Comparison of ENCODE assay signal across 11 cellular contexts in the genomic region with DNA sequence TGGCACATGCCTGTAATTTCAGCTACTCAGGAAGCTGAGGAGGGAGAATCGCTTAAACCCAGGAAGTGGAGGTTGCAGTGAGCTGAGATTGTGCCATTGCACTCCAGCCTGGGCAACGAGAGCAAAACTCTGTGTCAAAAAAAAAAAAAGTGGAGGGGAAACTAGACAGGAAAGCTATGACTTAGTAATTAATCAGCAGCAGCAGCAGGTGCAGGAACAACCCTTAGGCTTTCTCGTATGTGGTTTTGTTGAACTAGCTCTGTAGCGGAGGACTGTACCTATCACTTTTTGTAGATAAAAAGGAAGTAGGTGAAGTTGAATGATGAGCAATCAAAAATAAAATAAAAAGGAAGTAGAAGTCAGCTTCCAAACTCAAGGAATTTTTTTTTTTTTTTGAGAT.
DNase-seq lines count a peak whose midpoint lies in the region; ATAC-seq and TF ChIP-seq lines count a peak whose summit lies in the region.
"Had no signal": no experiment of that assay in that cellular context is flagged by ENCODE, and none has a peak within 500 bp of the region (broad histone marks: within the 10 kb centered on the region; RNA-seq: fewer than 3 reads in every experiment).

No MANE protein-coding gene starts in this region.

- H3K27me3 ChIP-seq in CD4-positive, alpha-beta memory T cell (ENCODE audit: insufficient read depth, low read length) = no peaks in the 10 kb centered on the region
- H3K27me3 ChIP-seq in effector memory CD4-positive, alpha-beta T cell (replicated peaks; ENCODE audit: control insufficient read depth, insufficient read depth, low read length, poor library complexity, severe bottlenecking) = no peaks in the 10 kb centered on the region
- no peaks in the 10 kb centered on the region for H3K27me3 ChIP-seq in Peyer's patch

- no peak for TF ChIP-seq CTCF in RWPE1 (conservative IDR thresholded peaks at IDR 0.05; ENCODE audit: low read depth)
- no peak for TF ChIP-seq CTCF in Peyer's patch (IDR thresholded peaks at IDR 0.05)

- peaks cover 9% of the 10 kb centered on the region for H3K4me1 ChIP-seq in CD4-positive, alpha-beta memory T cell (ENCODE audit: insufficient read depth, low read length)
- H3K4me1 ChIP-seq in effector memory CD4-positive, alpha-beta T cell (ENCODE audit: control insufficient read depth, insufficient read depth, low read length, poor library complexity, severe bottlenecking) = peaks cover 7% of the 10 kb centered on the region
- no peaks in the 10 kb centered on the region for H3K4me1 ChIP-seq in Peyer's patch

- H3K9me3 ChIP-seq in CD4-positive, alpha-beta memory T cell (ENCODE audit: control insufficient read depth in 1 of 2, low read length in 2 of 2) = no peaks in the 10 kb centered on the region
- H3K9me3 ChIP-seq in effector memory CD4-positive, alpha-beta T cell (ENCODE audit: control insufficient read depth, low read length) = no peaks in the 10 kb centered on the region
- no peaks in the 10 kb centered on the region for H3K9me3 ChIP-seq in Peyer's patch

- peak overlapping the region in 5 of 7 donors; percentile 25 to 85 (median 60) for H3K27ac Mint-ChIP-seq in CD4-positive, alpha-beta memory T cell

- H3K4me3 Mint-ChIP-seq in CD4-positive, alpha-beta memory T cell = peak overlapping the region; percentile 40 to 87 (median 78)

- no peak for TF ChIP-seq POLR2A in Peyer's patch (IDR thresholded peaks at IDR 0.05)

- H3K27me3 Mint-ChIP-seq in CD4-positive, alpha-beta memory T cell = no peaks in the 10 kb centered on the region

- peaks cover 5 to 15% (median 7%) of the 10 kb centered on the region in 4 donors for H3K4me1 Mint-ChIP-seq in CD4-positive, alpha-beta memory T cell

- ATAC-seq in HG02798 (IDR thresholded peaks at IDR 0.05; ENCODE audit: poor library complexity, unreplicated experiment) (peak; percentile 52), GM18873 (IDR thresholded peaks at IDR 0.05; ENCODE audit: low FRiP score, unreplicated experiment) (no peak)
- ATAC-seq: SK-N-SH treated with all-trans-retinoic acid at 6 μM for 48 hours had no signal

- H3K27ac ChIP-seq in CD4-positive, alpha-beta memory T cell (ENCODE audit: low read depth, low read length) = no peak overlapping the region
- H3K27ac ChIP-seq in RWPE1 = no peak overlapping the region
- H3K27ac ChIP-seq in effector memory CD4-positive, alpha-beta T cell (ENCODE audit: insufficient read depth, low read length, poor library complexity, severe bottlenecking) = no peak overlapping the region
- H3K27ac ChIP-seq in Peyer's patch = no peak overlapping the region

- POLR2A ChIA-PET in CD4-positive, alpha-beta memory T cell (lab: Charles Lee; ENCODE audit: partially characterized antibody) = interaction anchor here (1.4 kb wide), 1 partner anchor 49 kb away, joined by 5 read pairs; no protein-coding TSS in a partner anchor
- POLR2A ChIA-PET in RWPE1 (lab: Yijun Ruan, JAX; ENCODE audit: low non-redundant PET) = no interaction called here

- H3K9me3 Mint-ChIP-seq in CD4-positive, alpha-beta memory T cell = peaks cover 0 to 2% (median 0%) of the 10 kb centered on the region in 8 donors

- H3K36me3 Mint-ChIP-seq in CD4-positive, alpha-beta memory T cell = no peaks in the 10 kb centered on the region

- no peak overlapping the region for H3K4me3 ChIP-seq in CD4-positive, alpha-beta memory T cell (ENCODE audit: low read length in 2 of 2)
- peak overlapping the region; percentile 39 for H3K4me3 ChIP-seq in effector memory CD4-positive, alpha-beta T cell (ENCODE audit: insufficient read depth, low read depth, low read length, poor library complexity, severe bottlenecking)
- no peak overlapping the region for H3K4me3 ChIP-seq in Peyer's patch

- intact Hi-C loops in CD4-positive, alpha-beta memory T cell (cut with micrococcal nuclease) = no loop called here

- DNase-seq in CD4-positive, alpha-beta memory T cell = peak in 4 of 5 donors; percentile 26 to 55 (median 34)
- DNase-seq in RWPE1 (ENCODE audit: low spot score) (peak; percentile 23), NCI-H2029 treated with DMSO at 0.1 percent for 48 hours (lab: John Stamatoyannopoulos, UW) (no peak), nucleus accumbens (lab: John Stamatoyannopoulos, UW) (no peak), Peyer's patch (no peak)
- no peak for DNase-seq in effector memory CD4-positive, alpha-beta T cell
- DNase-seq: DMS79 treated with DMSO at 0.1 percent for 48 hours, retina had no signal

- CTCF ChIA-PET in CD4-positive, alpha-beta memory T cell (lab: Charles Lee; ENCODE audit: partially characterized antibody) = interaction anchor here (0.7 to 1.2 kb wide), 3 partner anchors 175 to 199 kb away, joined by 3 to 4 read pairs (median 4); no protein-coding TSS in a partner anchor
- CTCF ChIA-PET in RWPE1 (lab: Yijun Ruan, JAX) = no interaction called here

- H3K36me3 ChIP-seq in CD4-positive, alpha-beta memory T cell (ENCODE audit: insufficient read depth, low read length) = no peaks in the 10 kb centered on the region
- no peaks in the 10 kb centered on the region for H3K36me3 ChIP-seq in effector memory CD4-positive, alpha-beta T cell (ENCODE audit: control insufficient read depth, insufficient read depth, low read length)
- no peaks in the 10 kb centered on the region for H3K36me3 ChIP-seq in Peyer's patch

Comparison
In these comparisons a context has a peak if more than half of its experiments do, and no peak if none do; other contexts are left out.
1. DNase-seq: peak in CD4-positive, alpha-beta memory T cell (4 of 5) and RWPE1 (single experiment); none in effector memory CD4-positive, alpha-beta T cell (0 of 3), NCI-H2029 treated with DMSO at 0.1 percent for 48 hours (single experiment), nucleus accumbens (0 of 56) and Peyer's patch (0 of 3).